1 cellular context compared by ENCODE assay signal in genomic region chr3:134449277-134449676, GRCh38.
TF ChIP-seq lines count a peak whose summit lies in the region.

No MANE protein-coding gene starts in this region.

TF ChIP-seq in GM12878, 131 proteins besides CTCF, POLR2A, EP300 and RAD21 (continued from another document):
- no peak for TF ChIP-seq FOS (IDR thresholded peaks at IDR 0.05; ENCODE audit: borderline replicate concordance, extremely low read depth, insufficient read length)
- no peak for TF ChIP-seq SMC3 (IDR thresholded peaks at IDR 0.05; ENCODE audit: borderline replicate concordance, low read length)
- TF ChIP-seq PBX3 (IDR thresholded peaks at IDR 0.05; ENCODE audit: insufficient replicate concordance, low read depth, low read length) = no peak
- TF ChIP-seq CBX5 (IDR thresholded peaks at IDR 0.05; ENCODE audit: low read depth) = no peak
- no peak for TF ChIP-seq TCF3 (IDR thresholded peaks at IDR 0.05; ENCODE audit: borderline replicate concordance, insufficient read depth, low read depth, low read length)
- no peak for TF ChIP-seq RBBP5 (conservative IDR thresholded peaks at IDR 0.05)
- TF ChIP-seq CHD2 (IDR thresholded peaks at IDR 0.05; ENCODE audit: borderline replicate concordance, low read depth, low read length) = no peak
- no peak for TF ChIP-seq E2F8 (IDR thresholded peaks at IDR 0.05; ENCODE audit: low read depth, partially characterized antibody)
- no peak for TF ChIP-seq TARDBP (IDR thresholded peaks at IDR 0.05; ENCODE audit: borderline replicate concordance)
- no peak for TF ChIP-seq STAT1 (conservative IDR thresholded peaks at IDR 0.05)
- TF ChIP-seq ZBTB40 (IDR thresholded peaks at IDR 0.05; ENCODE audit: borderline replicate concordance) = no peak
- TF ChIP-seq BCL3 (IDR thresholded peaks at IDR 0.05; ENCODE audit: borderline replicate concordance, insufficient read depth, low read depth, low read length, poor library complexity, severe bottlenecking) = no peak
